Comparison of ENCODE assay signal across 22 cellular contexts in the genomic region with DNA sequence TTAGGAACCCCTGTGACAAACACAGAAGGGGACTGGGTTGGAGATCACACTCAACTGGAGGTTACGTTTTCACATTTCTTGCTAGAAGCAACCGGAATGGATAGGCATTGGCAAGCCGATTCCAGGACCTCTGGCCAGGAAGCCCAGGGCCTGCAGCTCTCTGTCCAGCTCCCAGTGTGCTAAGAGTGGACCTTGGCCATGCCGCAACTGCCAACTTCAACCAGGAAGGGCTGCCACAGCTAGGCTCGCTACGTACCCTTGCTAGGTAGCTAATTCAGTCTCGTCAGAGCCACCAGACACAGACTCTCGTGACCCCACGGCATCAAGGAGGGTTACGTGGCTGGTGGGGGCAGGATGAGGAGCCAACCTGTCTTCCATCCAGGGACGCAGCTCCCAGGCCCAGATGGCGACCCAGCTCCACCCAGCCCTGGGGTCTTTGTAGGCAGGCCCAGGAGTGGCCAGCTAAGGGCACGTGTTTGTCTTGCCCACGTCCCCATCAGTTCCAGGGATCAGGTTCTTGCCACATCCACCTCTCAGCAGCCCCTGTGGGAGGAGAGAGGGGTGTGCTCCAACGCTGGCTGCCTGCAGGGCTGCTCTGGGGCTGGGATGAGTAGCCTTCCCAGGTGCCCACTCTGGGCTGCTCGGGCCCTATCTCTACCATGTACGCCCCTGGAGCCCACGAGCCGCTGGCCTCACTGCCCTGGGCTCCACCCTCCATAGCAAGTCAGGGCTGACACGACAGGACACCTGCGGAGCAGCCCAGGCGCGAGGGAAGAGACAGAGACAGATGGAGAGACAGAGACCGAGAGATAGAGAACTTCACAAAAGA. TPM values are rescaled to one million over a fixed set of nuclear protein-coding genes. Genes with fewer than 3 reads are reported as not detected.
"Had no signal": no experiment of that assay in that cellular context is flagged by ENCODE, and none has a peak within 500 bp of the region (broad histone marks: within the 10 kb centered on the region; RNA-seq: fewer than 3 reads in every experiment).

No MANE protein-coding gene starts in this region.

- H3K27me3 Mint-ChIP-seq: activated naive CD8-positive, alpha-beta T cell treated with anti-CD3 and anti-CD28 coated beads, Interleukin-2, amount 50 U/mL, for 24 hours; activated T-helper 17 cell treated with anti-CD3 and anti-CD28 coated beads, Interleukin-2, amount 50 U/mL, for 72 hours; dendritic cell treated with granulocyte-macrophage colony-stimulating factor and Interleukin-4, amounts not matched to agents 40 ng/mL and 50 ng/mL, for 4 days; naive thymus-derived CD8-positive, alpha-beta T cell had no signal

- H3K36me3 ChIP-seq: left lung, neural progenitor cell, ovary, right atrium auricular region, stomach, suprapubic skin, tibial nerve had no signal

- H3K27me3 ChIP-seq: neural progenitor cell, ovary, right atrium auricular region, suprapubic skin, tibial nerve had no signal

- H3K4me3 ChIP-seq: left lung, neural progenitor cell, ovary, psoas muscle, right atrium auricular region, stomach, suprapubic skin, tibial nerve had no signal

- ATAC-seq: activated naive CD8-positive, alpha-beta T cell treated with anti-CD3 and anti-CD28 coated beads, Interleukin-2, amount 50 U/mL, for 24 hours; activated T-helper 17 cell treated with anti-CD3 and anti-CD28 coated beads, Interleukin-2, amount 50 U/mL, for 72 hours; foreskin keratinocyte; naive thymus-derived CD8-positive, alpha-beta T cell; psoas muscle; stimulated activated memory B cell treated with anti-CD40 and anti-IgM and Interleukin-4, amounts not matched to agents 10 μg/mL and 1 μg/mL and 100 μg/mL, for 72 hours had no signal

- DNase-seq: activated naive CD4-positive, alpha-beta T cell treated with anti-CD3 and anti-CD28 coated beads for 36 hours; activated naive CD8-positive, alpha-beta T cell treated with anti-CD3 and anti-CD28 coated beads, Interleukin-2, amount 50 U/mL, for 24 hours; activated T-cell treated with anti-CD3 and anti-CD28 coated beads, Interleukin-2, amount 50 U/mL, for 1 hour; effector CD4-positive, alpha-beta T cell; foreskin keratinocyte; left lung; naive thymus-derived CD8-positive, alpha-beta T cell; ovary; psoas muscle; stomach; T-helper 1 cell had no signal

- H3K27ac Mint-ChIP-seq: activated naive CD4-positive, alpha-beta T cell treated with anti-CD3 and anti-CD28 coated beads for 36 hours; activated naive CD8-positive, alpha-beta T cell treated with anti-CD3 and anti-CD28 coated beads, Interleukin-2, amount 50 U/mL, for 24 hours; dendritic cell treated with granulocyte-macrophage colony-stimulating factor and Interleukin-4, amounts not matched to agents 40 ng/mL and 50 ng/mL, for 4 days; mesothelial cell of epicardium; neural progenitor cell; stimulated activated memory B cell treated with anti-CD40 and anti-IgM and Interleukin-4, amounts not matched to agents 10 μg/mL and 1 μg/mL and 100 μg/mL, for 72 hours had no signal

- H3K27ac ChIP-seq: foreskin keratinocyte, left lung, neural progenitor cell, ovary, psoas muscle, right atrium auricular region, stomach, suprapubic skin, tibial nerve had no signal

- H3K4me3 Mint-ChIP-seq: activated naive CD4-positive, alpha-beta T cell treated with anti-CD3 and anti-CD28 coated beads for 36 hours; activated naive CD8-positive, alpha-beta T cell treated with anti-CD3 and anti-CD28 coated beads, Interleukin-2, amount 50 U/mL, for 24 hours; activated T-helper 17 cell treated with anti-CD3 and anti-CD28 coated beads, Interleukin-2, amount 50 U/mL, for 72 hours; dendritic cell treated with granulocyte-macrophage colony-stimulating factor and Interleukin-4, amounts not matched to agents 40 ng/mL and 50 ng/mL, for 4 days; mesothelial cell of epicardium; naive thymus-derived CD8-positive, alpha-beta T cell; neural progenitor cell; stimulated activated memory B cell treated with anti-CD40 and anti-IgM and Interleukin-4, amounts not matched to agents 10 μg/mL and 1 μg/mL and 100 μg/mL, for 72 hours; WTC11 had no signal

- H3K9ac ChIP-seq: neural progenitor cell had no signal

- H3K36me3 Mint-ChIP-seq: mesothelial cell of epicardium; naive thymus-derived CD8-positive, alpha-beta T cell; neural progenitor cell; WTC11 had no signal

- H3K9me3 ChIP-seq: left lung, ovary, psoas muscle, right atrium auricular region, stomach, suprapubic skin had no signal

- H3K9me3 Mint-ChIP-seq: activated naive CD4-positive, alpha-beta T cell treated with anti-CD3 and anti-CD28 coated beads for 36 hours; activated naive CD8-positive, alpha-beta T cell treated with anti-CD3 and anti-CD28 coated beads, Interleukin-2, amount 50 U/mL, for 24 hours; activated T-helper 17 cell treated with anti-CD3 and anti-CD28 coated beads, Interleukin-2, amount 50 U/mL, for 72 hours; dendritic cell treated with granulocyte-macrophage colony-stimulating factor and Interleukin-4, amounts not matched to agents 40 ng/mL and 50 ng/mL, for 4 days; mesothelial cell of epicardium; naive thymus-derived CD8-positive, alpha-beta T cell; neural progenitor cell; stimulated activated memory B cell treated with anti-CD40 and anti-IgM and Interleukin-4, amounts not matched to agents 10 μg/mL and 1 μg/mL and 100 μg/mL, for 72 hours; WTC11 had no signal

- H3K4me1 ChIP-seq: left lung, neural progenitor cell, psoas muscle, right atrium auricular region had no signal

RNA-seq across cellular contexts. Expression of a gene that starts 51.1 kb away (rescaled TPM):
- total RNA-seq: activated naive CD4-positive, alpha-beta T cell treated with anti-CD3 and anti-CD28 coated beads for 36 hours; foreskin keratinocyte; kidney epithelial cell; naive thymus-derived CD8-positive, alpha-beta T cell; psoas muscle; right atrium auricular region; skeletal muscle tissue; tibial nerve had no signal
- polyA plus RNA-seq: foreskin keratinocyte, psoas muscle had no signal
